ENCODE assay signal across 8 cellular contexts in genomic region chr17:19513897-19514488, GRCh38. TPM values are rescaled to one million over a fixed set of nuclear protein-coding genes. Genes with fewer than 3 reads are reported as not detected.
DNase-seq lines count a peak whose midpoint lies in the region; ATAC-seq and TF ChIP-seq lines count a peak whose summit lies in the region.

No MANE protein-coding gene starts in this region.

- peaks cover 3% of the 10 kb centered on the region; the same call in 1 of the 2 replicates for H3F3A ChIP-seq in GM23248 (ENCODE audit: insufficient read depth)

- H3K9me2 ChIP-seq in GM23248 (ENCODE audit: insufficient read depth) = no peaks in the 10 kb centered on the region

- H3K27me3 ChIP-seq in A673 (replicated peaks; ENCODE audit: insufficient read depth, low read depth, low read length, poor library complexity) (no peaks in the 10 kb centered on the region), GM23248 (replicated peaks; ENCODE audit: insufficient read depth) (no peaks in the 10 kb centered on the region), liver (ENCODE audit: control insufficient read depth in 4 of 4, insufficient read depth in 4 of 4, low read length in 3 of 4) (no peaks in the 10 kb centered on the region)

- H3K4me3 ChIP-seq in A673 (ENCODE audit: low read depth, low read length, poor library complexity, severe bottlenecking) = no peak overlapping the region
- H3K4me3 ChIP-seq in GM23248 = 0 out of 2 replicates have a peak overlapping the region, but pooled peaks have one; percentile 22
- H3K4me3 ChIP-seq in liver (ENCODE audit: low read depth in 1 of 3, low read length in 3 of 3) = no peak overlapping the region

- H2AFZ ChIP-seq in GM23248 = no peak overlapping the region; the same call in 1 of the 2 replicates

- DNase-seq in A673 (ENCODE audit: low spot score) = peak; percentile 79
- peak; percentile 81 for DNase-seq in GM23248
- peak; percentile 75 for DNase-seq in NCI-H460 (ENCODE audit: extremely low read depth, low read depth)
- peak; percentile 89 for DNase-seq in activated CD4-positive, alpha-beta T cell treated with anti-CD3 and anti-CD28 coated beads, Interleukin-2, amount 10 ng/mL, durations not matched to agents 24 days and 14 days
- DNase-seq in dedifferentiated amniotic fluid mesenchymal stem cell (ENCODE audit: extremely low spot score) = peak; percentile 82
- DNase-seq in stimulated activated CD4-positive, alpha-beta T cell treated with anti-CD3 and anti-CD28 coated beads, TNF-alpha, amount 100 ng/mL, for 1 hour (ENCODE audit: low read depth in 3 of 3, low spot score in 1 of 3) = peak; percentile 26 to 51 (median 32)

- no peaks in the 10 kb centered on the region for H3K36me3 Mint-ChIP-seq in activated CD4-positive, alpha-beta T cell treated with anti-CD3 and anti-CD28 coated beads, Interleukin-2, amount 10 ng/mL, durations not matched to agents 24 days and 14 days (ENCODE audit: low read depth)

- H3K27ac Mint-ChIP-seq in activated CD4-positive, alpha-beta T cell treated with anti-CD3 and anti-CD28 coated beads, Interleukin-2, amount 10 ng/mL, durations not matched to agents 24 days and 14 days = no peak overlapping the region

- peak; percentile 94 for TF ChIP-seq CTCF in A673 (conservative IDR thresholded peaks at IDR 0.05; ENCODE audit: low read depth, low read length)
- peak; percentile 87 for TF ChIP-seq CTCF in liver (IDR thresholded peaks at IDR 0.05; ENCODE audit: low read depth, low read length, missing input control)

- peaks cover 7% of the 10 kb centered on the region for H3K4me1 Mint-ChIP-seq in activated CD4-positive, alpha-beta T cell treated with anti-CD3 and anti-CD28 coated beads, Interleukin-2, amount 10 ng/mL, durations not matched to agents 24 days and 14 days

- CTCF ChIA-PET in A673 (lab: Charles Lee) = interaction anchor here (1.1 kb wide), 1 partner anchor 219 kb away, joined by 7 read pairs; no protein-coding TSS in a partner anchor

- no peaks in the 10 kb centered on the region for H4K20me1 ChIP-seq in GM23248 (ENCODE audit: insufficient read depth)

- H3K9ac ChIP-seq in GM23248 (peak overlapping the region; percentile 8; the same call in 1 of the 2 replicates), liver (ENCODE audit: low read depth in 1 of 2, low read length in 2 of 2) (peak overlapping the region in 1 of 2 donors; percentile 20)

- H3K4me2 ChIP-seq in GM23248 (ENCODE audit: unreplicated experiment) = peak overlapping the region; percentile 53

- no peaks in the 10 kb centered on the region for H3K79me2 ChIP-seq in GM23248 (ENCODE audit: insufficient read depth)

- no peaks in the 10 kb centered on the region for H3K9me3 Mint-ChIP-seq in activated CD4-positive, alpha-beta T cell treated with anti-CD3 and anti-CD28 coated beads, Interleukin-2, amount 10 ng/mL, durations not matched to agents 24 days and 14 days

- peak; percentile 99 for TF ChIP-seq RAD21 in liver (IDR thresholded peaks at IDR 0.05)

- H3K36me3 ChIP-seq in A673 (ENCODE audit: insufficient read depth, low read length, poor library complexity, severe bottlenecking) (no peaks in the 10 kb centered on the region), GM23248 (ENCODE audit: low read depth) (no peaks in the 10 kb centered on the region), liver (ENCODE audit: control insufficient read depth in 4 of 4, insufficient read depth in 3 of 4, low read depth in 1 of 4, low read length in 3 of 4) (no peaks in the 10 kb centered on the region)

- H3K4me1 ChIP-seq in A673 (ENCODE audit: insufficient read depth, low read length, poor library complexity, severe bottlenecking) (no peaks in the 10 kb centered on the region), GM23248 (ENCODE audit: insufficient read depth) (no peaks in the 10 kb centered on the region), liver (ENCODE audit: control insufficient read depth in 4 of 4, insufficient read depth in 4 of 4, low read length in 3 of 4) (peaks cover 0 to 4% (median 2%) of the 10 kb centered on the region in 4 donors)

- intact Hi-C loops in A673 (cut with micrococcal nuclease; ENCODE audit: unreplicated experiment) = loop anchor here (2.0 to 5.0 kb wide), 3 partner anchors 133 to 253 kb away; partner anchors contain the start of genes ALDH3A2 and B9D1
- intact Hi-C loops in activated CD4-positive, alpha-beta T cell treated with anti-CD3 and anti-CD28 coated beads, Interleukin-2, amount 10 ng/mL, durations not matched to agents 24 days and 14 days (cut with micrococcal nuclease) = loop anchor here (1.0 kb wide), 3 partner anchors 132 to 252 kb away; no protein-coding TSS in a partner anchor

- ATAC-seq in GM18873 (IDR thresholded peaks at IDR 0.05; ENCODE audit: low FRiP score, unreplicated experiment) = no peak

- no peak overlapping the region for H3K4me3 Mint-ChIP-seq in activated CD4-positive, alpha-beta T cell treated with anti-CD3 and anti-CD28 coated beads, Interleukin-2, amount 10 ng/mL, durations not matched to agents 24 days and 14 days

- H3K27ac ChIP-seq in A673 (ENCODE audit: low read depth, low read length, poor library complexity, severe bottlenecking) (no peak overlapping the region), GM23248 (no peak overlapping the region), liver (ENCODE audit: low read depth in 1 of 2, low read length in 2 of 2) (no peak overlapping the region)

- 4 to 6% methylated on average over 13 of the region's 13 CpGs for WGBS in GM23248 (ENCODE audit: low coverage in 1 of 2, low lambda C conversion rate in 2 of 2, missing lambda C conversion rate in 2 of 2), 2 experiments
- 6% methylated on average over 13 of the region's 13 CpGs for WGBS in liver

- no peaks in the 10 kb centered on the region for H3K27me3 Mint-ChIP-seq in activated CD4-positive, alpha-beta T cell treated with anti-CD3 and anti-CD28 coated beads, Interleukin-2, amount 10 ng/mL, durations not matched to agents 24 days and 14 days

- H3K9me3 ChIP-seq in A673 (ENCODE audit: low read depth, low read length, poor library complexity, severe bottlenecking) (no peaks in the 10 kb centered on the region), GM23248 (ENCODE audit: low read depth) (no peaks in the 10 kb centered on the region), liver (ENCODE audit: control insufficient read depth in 4 of 4, low read length in 3 of 4) (no peaks in the 10 kb centered on the region)

- POLR2A ChIA-PET in A673 (lab: Charles Lee; ENCODE audit: low non-redundant PET) = no interaction called here

- in situ Hi-C loops in GM23248 (cut with MboI) = loop anchor here (5.0 kb wide), 1 partner anchor 253 kb away; no protein-coding TSS in a partner anchor

- no TSS peak for BruUV-seq in A673 (replicated peaks; lab: Mats Ljungman, UMichigan)

TF ChIP-seq in liver, 16 proteins besides CTCF, POLR2A, EP300 and RAD21:
- TF ChIP-seq ATF3 (IDR thresholded peaks at IDR 0.05) = peak; percentile 50
- TF ChIP-seq REST (IDR thresholded peaks at IDR 0.05) = no peak
- TF ChIP-seq JUND (IDR thresholded peaks at IDR 0.05) = peak in 1 of 2 donors; percentile 80
- peak in 1 of 2 donors; percentile 31 for TF ChIP-seq HNF4A (conservative IDR thresholded peaks at IDR 0.05)
- TF ChIP-seq RXRA (IDR thresholded peaks at IDR 0.05) = peak in 1 of 2 donors; percentile 31

RNA-seq across cellular contexts. Expression of gene SLC47A1, which starts 19.7 kb away (rescaled TPM):
- total RNA-seq in A673 (2021) (1.9 and 2.1 TPM in 2 replicates), liver (10 to 100 TPM; 34.9 to 69.2 TPM)
- total RNA-seq in GM23248 (2014; rRNA removed; shearing (Covaris generic)) = 1.9 and 7.0 TPM in 2 replicates
- polyA plus RNA-seq in GM23248 (2016; fragmentation: Nextera tagmentation; extraction: Ambion mirVana) (0.76 and 1.1 TPM in 2 replicates), liver (10 to 100 TPM; 34.8 to 39.5 TPM)
- total RNA-seq in NCI-H460 (2014; rRNA removed; shearing (Covaris generic)) = 25.6 and 29.6 TPM in 2 replicates
- polyA plus RNA-seq in NCI-H460 (2014; cell fraction: nucleus; rRNA removed) = 20.9 and 42.8 TPM in 2 replicates
- total RNA-seq in activated CD4-positive, alpha-beta T cell treated with anti-CD3 and anti-CD28 coated beads, Interleukin-2, amount 10 ng/mL, durations not matched to agents 24 days and 14 days = not detected in 2 replicates

Comparison
In these comparisons a context has a peak if more than half of its experiments do, and no peak if none do; other contexts are left out.
1. DNase-seq: peak in every context shown above with its lines; median percentile 89 in activated CD4-positive, alpha-beta T cell treated with anti-CD3 and anti-CD28 coated beads, Interleukin-2, amount 10 ng/mL, durations not matched to agents 24 days and 14 days; 82 in dedifferentiated amniotic fluid mesenchymal stem cell; 81 in GM23248; 79 in A673; 75 in NCI-H460; 32 in stimulated activated CD4-positive, alpha-beta T cell treated with anti-CD3 and anti-CD28 coated beads, TNF-alpha, amount 100 ng/mL, for 1 hour.